In the genomic region with DNA sequence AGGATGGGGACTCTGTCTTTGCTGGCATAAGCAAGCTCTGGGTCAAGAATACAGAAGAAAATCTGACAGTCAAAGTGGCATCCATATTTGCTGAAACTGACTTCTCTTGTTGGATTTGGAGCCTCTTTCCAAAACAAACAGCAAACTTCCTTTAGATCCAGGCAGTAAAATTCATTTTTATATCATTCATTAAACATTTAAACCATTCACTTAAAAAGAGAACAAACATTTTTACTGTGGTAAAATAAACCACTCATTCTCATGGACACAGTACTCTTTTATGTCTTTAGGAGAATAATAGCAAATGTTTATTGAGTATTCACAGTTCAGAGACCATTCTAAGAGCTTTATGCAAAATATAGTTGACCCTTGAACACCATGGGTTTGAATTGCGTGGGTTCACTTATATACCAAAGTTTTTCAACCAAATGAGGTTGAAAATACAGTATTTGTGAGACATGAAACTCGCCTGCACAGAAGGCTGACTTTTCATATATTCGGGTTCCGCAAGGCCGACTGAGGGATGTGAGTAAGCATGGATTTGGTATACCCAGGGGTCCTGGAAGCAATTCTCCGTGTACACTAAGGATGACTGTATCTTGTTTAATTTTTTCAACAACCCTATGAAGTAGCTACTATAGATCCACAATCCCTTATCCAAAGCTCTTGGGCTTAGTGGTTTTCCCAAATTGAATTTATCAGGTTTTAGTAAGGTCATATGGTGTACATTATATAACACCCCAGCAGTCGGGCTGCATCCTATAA, we compare ENCODE assay signal across 22 cellular contexts. TPM values are rescaled to one million over a fixed set of nuclear protein-coding genes. Genes with fewer than 3 reads are reported as not detected.
A peak's percentile ranks its signal among the peaks of the same experiment; 100 is the strongest.
DNase-seq lines count a peak whose midpoint lies in the region; ATAC-seq, FAIRE-seq and TF ChIP-seq lines count a peak whose summit lies in the region.
"Had no signal": no experiment of that assay in that cellular context is flagged by ENCODE, and none has a peak within 500 bp of the region (broad histone marks: within the 10 kb centered on the region; RNA-seq: fewer than 3 reads in every experiment).

No MANE protein-coding gene starts in this region.

- H3K27ac ChIP-seq in GM12878 (ENCODE audit: control insufficient read depth, insufficient read depth), result no peak overlapping the region
- H3K27ac ChIP-seq: SJCRH30 had no signal

- no peak overlapping the region for H2AFZ ChIP-seq in GM12878 (ENCODE audit: control insufficient read depth, low read depth, low read length)

- in situ Hi-C loops in GM12878 (cut with MboI), result no loop called here

- no peak for TF ChIP-seq CTCF in LNCaP clone FGC (IDR thresholded peaks at IDR 0.05; ENCODE audit: control insufficient read depth, extremely low read depth, insufficient read depth)
- TF ChIP-seq CTCF in GM12878 (IDR thresholded peaks at IDR 0.05 in 2 of 3, conservative IDR thresholded peaks at IDR 0.05 in 1 of 3; ENCODE audit: control insufficient read depth in 2 of 3, extremely low read depth in 1 of 3, insufficient read depth in 1 of 3, low read depth in 3 of 3, low read length in 3 of 3), result no peak

- SMC1A ChIA-PET in GM12878 (lab: Charles Lee; ENCODE audit: uncharacterized antibody, unreplicated experiment), result interaction anchor here (1.2 kb wide), 1 partner anchor 61 kb away, joined by 4 read pairs; no protein-coding TSS in a partner anchor

- no peak overlapping the region for H3K4me2 ChIP-seq in GM12878 (ENCODE audit: control insufficient read depth, insufficient read depth)

- no peaks in the 10 kb centered on the region for H4K20me1 ChIP-seq in GM12878 (ENCODE audit: control insufficient read depth, insufficient read depth)

- intact Hi-C loops in GM12878 (cut with micrococcal nuclease; ENCODE audit: unreplicated experiment) (no loop called here), left colon (cut with DNase I, micrococcal nuclease) (no loop called here)

- H3K79me2 ChIP-seq in GM12878 (ENCODE audit: control insufficient read depth, insufficient read depth, low read length), result no peaks in the 10 kb centered on the region

- H3K9me3 ChIP-seq in GM12878 (replicated peaks; ENCODE audit: control insufficient read depth, insufficient read depth, low read length), result no peaks in the 10 kb centered on the region; the same call in 2 of the 3 replicates
- H3K9me3 ChIP-seq: SJCRH30 had no signal

- ATAC-seq in GM12878 (no peak), left colon (peak; percentile 75), GM18873 (IDR thresholded peaks at IDR 0.05; ENCODE audit: low FRiP score, unreplicated experiment) (no peak)

- H3K9ac ChIP-seq in GM12878 (ENCODE audit: control insufficient read depth, insufficient read depth, low read length), result no peak overlapping the region

- POLR2A ChIA-PET in GM12878 (lab: Charles Lee), result interaction anchor here (0.7 kb wide), 1 partner anchor 51 kb away, joined by 3 read pairs; no protein-coding TSS in a partner anchor

- no peak for TF ChIP-seq EP300 in GM12878 (IDR thresholded peaks at IDR 0.05; ENCODE audit: borderline replicate concordance in 1 of 2, control insufficient read depth in 1 of 2, low read depth in 2 of 2, low read length in 2 of 2)

- H3K27me3 ChIP-seq in GM12878 (replicated peaks in 1 of 2; ENCODE audit: control insufficient read depth in 2 of 2, insufficient read depth in 2 of 2, low read length in 1 of 2), result peaks cover 2 to 13% of the 10 kb centered on the region in 2 experiments; a peak in 3 of 4 replicates
- H3K27me3 ChIP-seq: SJCRH30 had no signal

- FAIRE-seq in GM12878 (lab: Jason Lieb, UNC), result no peak
- FAIRE-seq: G401.6, GM18507, H1, RCC 7860 had no signal

- WGBS in GM12878 (ENCODE audit: insufficient coverage, insufficient replicate concordance, low lambda C conversion rate, missing lambda C conversion rate), result 53% methylated on average over 7 of the region's 7 CpGs

- no peaks in the 10 kb centered on the region; the same call in 1 of the 2 replicates for H3K4me1 ChIP-seq in GM12878 (ENCODE audit: control insufficient read depth, insufficient read depth, low read length)

- H3K36me3 ChIP-seq in GM12878 (ENCODE audit: control insufficient read depth in 2 of 2, insufficient read depth in 2 of 2, low read length in 1 of 2), result no peaks in the 10 kb centered on the region
- H3K36me3 ChIP-seq: SJCRH30 had no signal

- TF ChIP-seq POLR2A in GM12878 (IDR thresholded peaks at IDR 0.05; ENCODE audit: low read depth, low read length), result no peak

- RAD21 ChIA-PET in GM12878 (lab: Charles Lee; ENCODE audit: unreplicated experiment), result interaction anchor here (0.5 to 1.6 kb wide), 2 partner anchors 18 to 63 kb away, joined by 3 to 4 read pairs; no protein-coding TSS in a partner anchor

- no TSS peak for BruUV-seq in GM12878 (replicated peaks; lab: Mats Ljungman, UMichigan)

- CTCF ChIA-PET in GM12878 (lab: Yijun Ruan, JAX), result interaction anchor here (2.5 kb wide), 1 partner anchor 170 kb away, joined by 6 read pairs; no protein-coding TSS in a partner anchor

- DNase-seq in Daoy (ENCODE audit: low read depth) (peak; percentile 50), LNCaP clone FGC (ENCODE audit: low read depth) (peak; percentile 91), GM12878 (ENCODE audit: low read depth, low spot score) (no peak), left colon (no peak), hypothalamus (lab: John Stamatoyannopoulos, UW) (no peak), NCI-H446 treated with DMSO at 0.1 percent for 48 hours (lab: John Stamatoyannopoulos, UW) (no peak)
- DNase-seq: CD4-positive, alpha-beta T cell; COR-L47; DND-41; KBM-7; NCI-H1092 treated with DMSO at 0.1 percent for 48 hours; NCI-H1436 treated with DMSO at 0.1 percent for 48 hours; NCI-H1930; NCI-H2227 treated with DMSO at 0.1 percent for 48 hours; NCI-H510A treated with DMSO at 0.1 percent for 48 hours; NCI-H82; SJCRH30 had no signal

- H3K4me3 ChIP-seq in LNCaP clone FGC (ENCODE audit: low read depth, low read length), result no peak overlapping the region
- H3K4me3 ChIP-seq in GM12878, result no peak overlapping the region
- H3K4me3 ChIP-seq: SJCRH30 had no signal

- no peak for TF ChIP-seq RAD21 in GM12878 (IDR thresholded peaks at IDR 0.05; ENCODE audit: insufficient read depth, low read depth, low read length)

TF ChIP-seq in GM12878, 131 proteins besides CTCF, POLR2A, EP300 and RAD21:
- TF ChIP-seq NRF1 (conservative IDR thresholded peaks at IDR 0.05; ENCODE audit: low read depth, low read length) (no peak), SMC3 (IDR thresholded peaks at IDR 0.05; ENCODE audit: borderline replicate concordance, low read length) (no peak), POLR2AphosphoS2 (IDR thresholded peaks at IDR 0.05; ENCODE audit: low read depth, low read length) (no peak), IKZF1 (conservative IDR thresholded peaks at IDR 0.05) (0 out of 2 replicates have a peak, but pooled peaks have one; percentile 22)

RNA-seq across cellular contexts. Expression of a gene that starts 49.1 kb away (rescaled TPM):
- total RNA-seq in Daoy (2014; rRNA removed; shearing (Covaris generic)), result 0.71 and 8.8 TPM in 2 replicates
- total RNA-seq in GM12878 (2013; cell fraction: nucleolus; rRNA removed), result 8.7 and 10.7 TPM in 2 replicates
- 0.49 and 1.6 TPM in 2 replicates for total RNA-seq in GM12878 (2014; rRNA removed)
- 1.1 and 1.4 TPM in 2 replicates for total RNA-seq in GM12878 (2014; rRNA removed; fragmentation: Illumina TruSeq; extraction: Trizol)
- 2.2 and 2.9 TPM in 2 replicates for total RNA-seq in GM12878 (2021)
- 0.17 TPM for polyA plus RNA-seq in GM12878 (2011; ENCODE audit: low read depth)
- 0.99 and 1.1 TPM in 2 replicates for polyA plus RNA-seq in GM12878 (2011; rRNA removed)
- 0.43 and 0.64 TPM in 2 replicates for polyA plus RNA-seq in GM12878 (2011; cell fraction: cytosol; rRNA removed)
- 0.64 and 0.85 TPM in 2 replicates for polyA plus RNA-seq in GM12878 (2011; cell fraction: nucleus; rRNA removed)
- 0.65 and 1.1 TPM in 2 replicates for polyA plus RNA-seq in GM12878 (2012)
- 2.6 and 3.4 TPM in 2 replicates for polyA plus RNA-seq in GM12878 (2014; fragmentation: Illumina TruSeq; extraction: Trizol)
- polyA plus RNA-seq in GM12878 (2014; fragmentation: Nextera tagmentation; extraction: Ambion mirVana), result under 1 TPM; 0.40 to 0.72 TPM
- 0.91 and 1.2 TPM in 2 replicates for polyA plus RNA-seq in GM12878 (2014; rRNA removed)
- 1 to 10 TPM in 1 of 2 experiments, under 1 TPM in 1; 0.73 to 1.8 TPM for polyA plus RNA-seq in GM12878 (2016; fragmentation: Nextera tagmentation; extraction: Ambion mirVana)
- 1.2 and 1.4 TPM in 2 replicates for polyA minus RNA-seq in GM12878 (2011; rRNA and poly(A)+ RNA removed)
- polyA minus RNA-seq in GM12878 (2011; cell fraction: cytosol; rRNA and poly(A)+ RNA removed), result not detected in 2 replicates
- polyA minus RNA-seq in GM12878 (2011; cell fraction: nucleus; rRNA and poly(A)+ RNA removed), result 1.1 and 1.9 TPM in 2 replicates
- 10 to 100 TPM; 19.6 to 22.1 TPM for total RNA-seq in left colon

Comparison
In these comparisons a context has a peak if more than half of its experiments do, and no peak if none do; other contexts are left out.
1. DNase-seq: peak in Daoy (single experiment) and LNCaP clone FGC (single experiment); none in GM12878 (single experiment), left colon (0 of 2), hypothalamus (0 of 51) and NCI-H446 treated with DMSO at 0.1 percent for 48 hours (single experiment).